In the genomic region with DNA sequence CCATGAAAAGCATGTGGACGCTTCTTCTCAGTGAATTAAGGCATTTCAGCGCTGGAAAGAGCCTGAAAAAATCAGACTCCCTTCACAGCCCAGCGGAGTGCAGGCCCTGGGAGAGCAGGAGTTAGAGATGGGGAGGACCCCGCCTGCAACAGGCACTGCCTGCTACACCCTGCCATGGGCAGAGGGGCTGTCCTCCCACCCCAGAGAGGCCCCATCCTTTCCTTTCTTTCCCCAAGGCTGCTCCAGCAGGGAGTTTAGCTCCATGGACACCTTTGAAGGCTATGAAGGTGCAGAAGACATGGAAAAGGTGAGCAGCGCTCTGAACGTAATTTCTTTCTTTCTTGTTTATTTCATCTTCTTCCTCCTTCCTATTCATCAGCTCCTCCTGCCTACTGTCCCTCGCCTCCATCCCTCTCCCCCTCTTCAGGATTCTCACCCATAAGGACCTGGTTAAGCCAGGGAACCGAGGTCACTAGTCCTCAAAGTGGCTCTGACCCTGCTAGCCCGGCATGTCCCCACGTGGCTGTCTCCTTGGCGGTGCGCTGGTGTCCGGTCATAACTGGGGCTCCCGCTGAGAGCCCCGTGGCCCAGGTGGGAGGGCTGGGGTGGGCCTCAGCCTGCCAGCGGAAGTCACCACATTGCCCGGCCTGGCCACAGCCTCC, we compare ENCODE assay signal across 8 cellular contexts. TPM values are rescaled to one million over a fixed set of nuclear protein-coding genes. Genes with fewer than 3 reads are reported as not detected.
DNase-seq lines count a peak whose midpoint lies in the region; ATAC-seq and TF ChIP-seq lines count a peak whose summit lies in the region.

No MANE protein-coding gene starts in this region.

- CTCF ChIA-PET in A673 (lab: Charles Lee) = interaction anchor here (1.2 kb wide), 1 partner anchor 313 kb away, joined by 6 read pairs; a partner anchor contains a TSS

- POLR2A ChIA-PET in A673 (lab: Charles Lee; ENCODE audit: low non-redundant PET) = no interaction called here

- TSS peak; percentile 60 for BruUV-seq in A673 (replicated peaks; lab: Mats Ljungman, UMichigan)

- ATAC-seq in left colon (peak; percentile 23), HG03039 (IDR thresholded peaks at IDR 0.05; ENCODE audit: unreplicated experiment) (no peak), HG02571 (IDR thresholded peaks at IDR 0.05; ENCODE audit: unreplicated experiment) (no peak)

- H3K4me1 ChIP-seq in A673 (ENCODE audit: insufficient read depth, low read length, poor library complexity, severe bottlenecking) (peaks cover 19% of the 10 kb centered on the region), HUES6 (ENCODE audit: control insufficient read depth, insufficient read depth, low read length) (peaks cover 27% of the 10 kb centered on the region), adipocyte (ENCODE audit: control insufficient read depth, insufficient read depth, low read length) (peaks cover 35% of the 10 kb centered on the region)

- H3K27me3 ChIP-seq in A673 (replicated peaks; ENCODE audit: insufficient read depth, low read depth, low read length, poor library complexity) = peaks cover 34% of the 10 kb centered on the region
- peaks cover 65% of the 10 kb centered on the region for H3K27me3 ChIP-seq in HUES6 (ENCODE audit: control insufficient read depth, insufficient read depth, low read length)
- H3K27me3 ChIP-seq in adipocyte (replicated peaks; ENCODE audit: control insufficient read depth, insufficient read depth, low read length) = peaks cover 29% of the 10 kb centered on the region

- DNase-seq in A673 (ENCODE audit: low spot score) (no peak), adipocyte (ENCODE audit: low read depth) (no peak), left colon (peak in 1 of 2 donors; percentile 15), type B pancreatic cell (ENCODE audit: extremely low spot score, unreplicated experiment) (no peak), MV-4-11 (lab: John Stamatoyannopoulos, UW) (no peak)

- H3K27ac Mint-ChIP-seq in type B pancreatic cell = no peak overlapping the region

- H3K4me1 Mint-ChIP-seq in type B pancreatic cell (ENCODE audit: unreplicated experiment) = peaks cover 15% of the 10 kb centered on the region

- H3K9me3 ChIP-seq in A673 (ENCODE audit: low read depth, low read length, poor library complexity, severe bottlenecking) (no peaks in the 10 kb centered on the region), HUES6 (ENCODE audit: control insufficient read depth, insufficient read depth, low read depth, low read length) (no peaks in the 10 kb centered on the region), adipocyte (ENCODE audit: control insufficient read depth, low read length) (no peaks in the 10 kb centered on the region)

- H3K9me3 Mint-ChIP-seq in type B pancreatic cell = no peaks in the 10 kb centered on the region

- H3K36me3 Mint-ChIP-seq in type B pancreatic cell = no peaks in the 10 kb centered on the region

- intact Hi-C loops in A673 (cut with micrococcal nuclease; ENCODE audit: unreplicated experiment) = no loop called here
- intact Hi-C loops in left colon (cut with DNase I, micrococcal nuclease) = loop anchor here in 1 of 2 donors (10.0 kb wide), 1 partner anchor 212 kb away; a partner anchor contains a TSS

- peaks cover 82% of the 10 kb centered on the region for H3K27me3 Mint-ChIP-seq in type B pancreatic cell

- no peak overlapping the region for H3K27ac ChIP-seq in A673 (ENCODE audit: low read depth, low read length, poor library complexity, severe bottlenecking)
- H3K27ac ChIP-seq in HUES6 (ENCODE audit: low read depth, low read length) = no peak overlapping the region

- no peak for TF ChIP-seq CTCF in A673 (conservative IDR thresholded peaks at IDR 0.05; ENCODE audit: low read depth, low read length)
- no peak for TF ChIP-seq CTCF in type B pancreatic cell (conservative IDR thresholded peaks at IDR 0.05)

- peak overlapping the region; percentile 81 for H3K4me3 Mint-ChIP-seq in type B pancreatic cell

- H3K9ac ChIP-seq in HUES6 (ENCODE audit: low read length) (peak overlapping the region; percentile 42), adipocyte (ENCODE audit: low read length) (peak overlapping the region; percentile 90)

- H3K36me3 ChIP-seq in A673 (ENCODE audit: insufficient read depth, low read length, poor library complexity, severe bottlenecking) (no peaks in the 10 kb centered on the region), HUES6 (ENCODE audit: control insufficient read depth, insufficient read depth, low read length) (no peaks in the 10 kb centered on the region), adipocyte (ENCODE audit: control insufficient read depth, insufficient read depth, low read length, severe bottlenecking) (no peaks in the 10 kb centered on the region)

- H3K4me3 ChIP-seq in A673 (ENCODE audit: low read depth, low read length, poor library complexity, severe bottlenecking) (peak overlapping the region; percentile 73), HUES6 (ENCODE audit: low read depth, low read length) (peak overlapping the region; percentile 76), adipocyte (ENCODE audit: low read length) (peak overlapping the region; percentile 85)

RNA-seq across cellular contexts. Expression of a gene that starts 16.1 kb away (rescaled TPM):
- total RNA-seq in A673 (2021) (not detected in 2 replicates), left colon (1 to 10 TPM in 1 of 2 donors, under 1 TPM in 1; 0.15 to 3.1 TPM), type B pancreatic cell (ENCODE audit: low replicate concordance) (not detected in 2 replicates)

RNA-seq across cellular contexts. Expression of a gene that starts 20.2 kb away (rescaled TPM):
- total RNA-seq in A673 (2021) (116 and 120 TPM in 2 replicates), left colon (1 to 10 TPM; 6.6 to 7.8 TPM), type B pancreatic cell (ENCODE audit: low replicate concordance) (33.6 and 64.2 TPM in 2 replicates)

RNA-seq across cellular contexts. Expression of a gene that starts 43.1 kb away (rescaled TPM):
- 403 and 435 TPM in 2 replicates for total RNA-seq in A673 (2021)
- 100 to 1,000 TPM; 214 to 343 TPM for total RNA-seq in left colon
- 477 and 480 TPM in 2 replicates for total RNA-seq in type B pancreatic cell (ENCODE audit: low replicate concordance)
